ENCODE assay signal across 35 cellular contexts in genomic region chr20:23700931-23701330, GRCh38. TPM values are rescaled to one million over a fixed set of nuclear protein-coding genes. Genes with fewer than 3 reads are reported as not detected.
"Had no signal": no experiment of that assay in that cellular context is flagged by ENCODE, and none has a peak within 500 bp of the region (broad histone marks: within the 10 kb centered on the region; RNA-seq: fewer than 3 reads in every experiment).

No MANE protein-coding gene starts in this region.

- DNase-seq: activated CD4-positive, alpha-beta memory T cell treated with anti-CD3 and anti-CD28 coated beads for 36 hours; activated CD4-positive, alpha-beta T cell treated with anti-CD3 and anti-CD28 coated beads for 36 hours; activated CD4-positive, alpha-beta T cell treated with anti-CD3 and anti-CD28 coated beads, Interleukin-2, amount 10 ng/mL, durations not matched to agents 24 days and 14 days; activated CD4-positive, CD25-positive, alpha-beta regulatory T cell; activated CD4-positive, CD25-positive, alpha-beta regulatory T cell treated with anti-CD3 and anti-CD28 coated beads, Interleukin-2, amount 50 U/mL, for 72 hours; activated CD8-positive, alpha-beta memory T cell treated with anti-CD3 and anti-CD28 coated beads, Interleukin-2, amount 10 ng/mL, durations not matched to agents 7 days and 5 days; activated CD8-positive, alpha-beta memory T cell treated with anti-CD3 and anti-CD28 coated beads, Interleukin-2, amount 50 U/mL, for 4 hours; activated CD8-positive, alpha-beta T cell treated with anti-CD3 and anti-CD28 coated beads, Interleukin-2, amount 10 ng/mL, durations not matched to agents 7 days and 5 days; activated effector memory CD4-positive, alpha-beta T cell treated with anti-CD3 and anti-CD28 coated beads, Interleukin-2, amount 50 U/mL, for 16 hours; activated naive CD4-positive, alpha-beta T cell; activated naive CD4-positive, alpha-beta T cell treated with anti-CD3 and anti-CD28 coated beads, Interleukin-2, amount 10 ng/mL, durations not matched to agents 7 days and 5 days; activated naive CD8-positive, alpha-beta T cell treated with anti-CD3 and anti-CD28 coated beads, Interleukin-2, amount 10 ng/mL, durations not matched to agents 7 days and 5 days; activated T-cell treated with anti-CD3 and anti-CD28 coated beads, Interleukin-2, amount 50 U/mL, for 1 hour; activated T-cell treated with anti-CD3 and anti-CD28 coated beads, Interleukin-2, amount 50 U/mL, for 48 hours; brain microvascular endothelial cell; effector memory CD4-positive, alpha-beta T cell; endodermal cell; foreskin keratinocyte; gastrocnemius medialis; glutamatergic neuron; T-helper 2 cell had no signal

- H3K9me3 Mint-ChIP-seq: activated CD4-positive, alpha-beta memory T cell treated with anti-CD3 and anti-CD28 coated beads for 36 hours; activated CD4-positive, alpha-beta T cell treated with anti-CD3 and anti-CD28 coated beads, Interleukin-2, amount 10 ng/mL, durations not matched to agents 24 days and 14 days; activated naive CD4-positive, alpha-beta T cell treated with anti-CD3 and anti-CD28 coated beads, Interleukin-2, amount 10 ng/mL, durations not matched to agents 7 days and 5 days; activated naive CD4-positive, alpha-beta T cell treated with anti-CD3 and anti-CD28 coated beads, Interleukin-2, amount 50 U/mL, for 72 hours; activated naive CD8-positive, alpha-beta T cell treated with anti-CD3 and anti-CD28 coated beads, Interleukin-2, amount 10 ng/mL, durations not matched to agents 7 days and 5 days; activated T-helper 1 cell treated with anti-CD3 and anti-CD28 coated beads, Interleukin-12 subunit alpha, Interleukin-12 subunit beta, Interleukin-2, Interleukin-4 antibody, amounts not matched to agents 30 ng/mL and 10 ng/mL and 1 ng/mL, durations not matched to agents 14 hours and 24 hours and 36 hours; activated T-helper 2 cell treated with anti-CD3 and anti-CD28 coated beads, Interferon-gamma antibody, Interleukin-2, Interleukin-4, amounts not matched to agents 10 μg/mL and 5 μg/mL and 100 μg/mL, durations not matched to agents 14 hours and 24 hours and 36 hours; central memory CD8-positive, alpha-beta T cell; endodermal cell had no signal

- H3K36me3 ChIP-seq: ascending aorta, brain microvascular endothelial cell, gastrocnemius medialis had no signal

- H3K9me3 ChIP-seq: ascending aorta, gastrocnemius medialis had no signal

- H3K4me1 Mint-ChIP-seq: activated CD4-positive, alpha-beta T cell treated with anti-CD3 and anti-CD28 coated beads for 36 hours; activated CD4-positive, alpha-beta T cell treated with anti-CD3 and anti-CD28 coated beads, Interleukin-2, amount 10 ng/mL, durations not matched to agents 24 days and 14 days; activated CD8-positive, alpha-beta memory T cell treated with anti-CD3 and anti-CD28 coated beads, Interleukin-2, amount 10 ng/mL, durations not matched to agents 7 days and 5 days; activated naive CD4-positive, alpha-beta T cell treated with anti-CD3 and anti-CD28 coated beads, Interleukin-2, amount 10 ng/mL, durations not matched to agents 7 days and 5 days; activated naive CD8-positive, alpha-beta T cell treated with anti-CD3 and anti-CD28 coated beads, Interleukin-2, amount 10 ng/mL, durations not matched to agents 7 days and 5 days; central memory CD8-positive, alpha-beta T cell had no signal

- H3K27ac Mint-ChIP-seq: activated CD4-positive, alpha-beta memory T cell treated with anti-CD3 and anti-CD28 coated beads for 36 hours; activated CD4-positive, alpha-beta T cell treated with anti-CD3 and anti-CD28 coated beads for 36 hours; activated CD4-positive, alpha-beta T cell treated with anti-CD3 and anti-CD28 coated beads, Interleukin-2, amount 10 ng/mL, durations not matched to agents 24 days and 14 days; activated CD8-positive, alpha-beta memory T cell treated with anti-CD3 and anti-CD28 coated beads, Interleukin-2, amount 10 ng/mL, durations not matched to agents 7 days and 5 days; activated CD8-positive, alpha-beta T cell treated with anti-CD3 and anti-CD28 coated beads, Interleukin-2, amount 10 ng/mL, durations not matched to agents 7 days and 5 days; activated naive CD4-positive, alpha-beta T cell treated with anti-CD3 and anti-CD28 coated beads, Interleukin-2, amount 10 ng/mL, durations not matched to agents 7 days and 5 days; activated naive CD4-positive, alpha-beta T cell treated with anti-CD3 and anti-CD28 coated beads, Interleukin-2, amount 50 U/mL, for 72 hours; activated naive CD8-positive, alpha-beta T cell treated with anti-CD3 and anti-CD28 coated beads, Interleukin-2, amount 10 ng/mL, durations not matched to agents 7 days and 5 days; activated T-helper 1 cell treated with anti-CD3 and anti-CD28 coated beads, Interleukin-12 subunit alpha, Interleukin-12 subunit beta, Interleukin-2, Interleukin-4 antibody, amounts not matched to agents 30 ng/mL and 10 ng/mL and 1 ng/mL, durations not matched to agents 14 hours and 24 hours and 36 hours; activated T-helper 2 cell treated with anti-CD3 and anti-CD28 coated beads, Interferon-gamma antibody, Interleukin-2, Interleukin-4, amounts not matched to agents 10 μg/mL and 5 μg/mL and 100 μg/mL, durations not matched to agents 14 hours and 24 hours and 36 hours; endodermal cell had no signal

- H3K27me3 Mint-ChIP-seq: activated CD4-positive, alpha-beta memory T cell treated with anti-CD3 and anti-CD28 coated beads for 36 hours; activated CD4-positive, alpha-beta T cell treated with anti-CD3 and anti-CD28 coated beads, Interleukin-2, amount 10 ng/mL, durations not matched to agents 24 days and 14 days had no signal

- ATAC-seq: activated CD4-positive, alpha-beta T cell treated with anti-CD3 and anti-CD28 coated beads for 36 hours; activated CD8-positive, alpha-beta memory T cell treated with anti-CD3 and anti-CD28 coated beads, Interleukin-2, amount 10 ng/mL, durations not matched to agents 7 days and 5 days; activated CD8-positive, alpha-beta T cell treated with anti-CD3 and anti-CD28 coated beads, Interleukin-2, amount 10 ng/mL, durations not matched to agents 7 days and 5 days; activated naive CD4-positive, alpha-beta T cell treated with anti-CD3 and anti-CD28 coated beads, Interleukin-2, amount 50 U/mL, for 72 hours; esophagus mucosa; foreskin keratinocyte; gastrocnemius medialis had no signal

- H3K27ac ChIP-seq: ascending aorta, brain microvascular endothelial cell, foreskin keratinocyte, gastrocnemius medialis had no signal

- H3K4me3 ChIP-seq: ascending aorta, gastrocnemius medialis had no signal

- H3K4me1 ChIP-seq: ascending aorta, foreskin keratinocyte, gastrocnemius medialis had no signal

- FAIRE-seq: bronchial epithelial cell, colon had no signal

- H3K27me3 ChIP-seq: ascending aorta, brain microvascular endothelial cell, gastrocnemius medialis had no signal

- H3K36me3 Mint-ChIP-seq: activated CD4-positive, alpha-beta memory T cell treated with anti-CD3 and anti-CD28 coated beads for 36 hours; activated CD8-positive, alpha-beta memory T cell treated with anti-CD3 and anti-CD28 coated beads, Interleukin-2, amount 10 ng/mL, durations not matched to agents 7 days and 5 days; activated naive CD4-positive, alpha-beta T cell treated with anti-CD3 and anti-CD28 coated beads, Interleukin-2, amount 10 ng/mL, durations not matched to agents 7 days and 5 days; activated naive CD4-positive, alpha-beta T cell treated with anti-CD3 and anti-CD28 coated beads, Interleukin-2, amount 50 U/mL, for 72 hours; activated naive CD8-positive, alpha-beta T cell treated with anti-CD3 and anti-CD28 coated beads, Interleukin-2, amount 10 ng/mL, durations not matched to agents 7 days and 5 days had no signal

- H3K4me3 Mint-ChIP-seq: activated CD4-positive, alpha-beta memory T cell treated with anti-CD3 and anti-CD28 coated beads for 36 hours; activated CD4-positive, alpha-beta T cell treated with anti-CD3 and anti-CD28 coated beads for 36 hours; activated CD4-positive, alpha-beta T cell treated with anti-CD3 and anti-CD28 coated beads, Interleukin-2, amount 10 ng/mL, durations not matched to agents 24 days and 14 days; activated CD8-positive, alpha-beta memory T cell treated with anti-CD3 and anti-CD28 coated beads, Interleukin-2, amount 10 ng/mL, durations not matched to agents 7 days and 5 days; activated CD8-positive, alpha-beta T cell treated with anti-CD3 and anti-CD28 coated beads, Interleukin-2, amount 10 ng/mL, durations not matched to agents 7 days and 5 days; activated naive CD4-positive, alpha-beta T cell treated with anti-CD3 and anti-CD28 coated beads, Interleukin-2, amount 10 ng/mL, durations not matched to agents 7 days and 5 days; activated naive CD8-positive, alpha-beta T cell treated with anti-CD3 and anti-CD28 coated beads, Interleukin-2, amount 10 ng/mL, durations not matched to agents 7 days and 5 days; activated T-helper 1 cell treated with anti-CD3 and anti-CD28 coated beads, Interleukin-12 subunit alpha, Interleukin-12 subunit beta, Interleukin-2, Interleukin-4 antibody, amounts not matched to agents 30 ng/mL and 10 ng/mL and 1 ng/mL, durations not matched to agents 14 hours and 24 hours and 36 hours; central memory CD8-positive, alpha-beta T cell; endodermal cell had no signal

RNA-seq across cellular contexts. Expression of gene CST4, which starts 12.1 kb away (rescaled TPM):
- total RNA-seq: activated CD4-positive, alpha-beta memory T cell treated with anti-CD3 and anti-CD28 coated beads for 36 hours; activated CD4-positive, alpha-beta T cell treated with anti-CD3 and anti-CD28 coated beads for 36 hours; activated CD4-positive, alpha-beta T cell treated with anti-CD3 and anti-CD28 coated beads, Interleukin-2, amount 10 ng/mL, durations not matched to agents 24 days and 14 days; activated CD8-positive, alpha-beta memory T cell treated with anti-CD3 and anti-CD28 coated beads for 36 hours; activated CD8-positive, alpha-beta memory T cell treated with anti-CD3 and anti-CD28 coated beads, Interleukin-2, amount 10 ng/mL, durations not matched to agents 7 days and 5 days; activated CD8-positive, alpha-beta T cell treated with anti-CD3 and anti-CD28 coated beads, Interleukin-2, amount 10 ng/mL, durations not matched to agents 7 days and 5 days; activated naive CD4-positive, alpha-beta T cell treated with anti-CD3 and anti-CD28 coated beads, Interleukin-2, amount 50 U/mL, for 72 hours; activated naive CD8-positive, alpha-beta T cell treated with anti-CD3 and anti-CD28 coated beads, Interleukin-2, amount 10 ng/mL, durations not matched to agents 7 days and 5 days; activated T-helper 1 cell treated with anti-CD3 and anti-CD28 coated beads, Interleukin-12 subunit alpha, Interleukin-12 subunit beta, Interleukin-2, Interleukin-4 antibody, amounts not matched to agents 30 ng/mL and 10 ng/mL and 1 ng/mL, durations not matched to agents 14 hours and 24 hours and 36 hours; activated T-helper 2 cell treated with anti-CD3 and anti-CD28 coated beads, Interferon-gamma antibody, Interleukin-2, Interleukin-4, amounts not matched to agents 10 μg/mL and 5 μg/mL and 100 μg/mL, durations not matched to agents 14 hours and 24 hours and 36 hours; ascending aorta; bronchial epithelial cell; cardiac septum; chondrocyte; dermis microvascular lymphatic vessel endothelial cell; epithelial cell of proximal tubule; esophagus mucosa; foreskin keratinocyte; gastrocnemius medialis; T-helper 1 cell treated with Interleukin-12 subunit alpha and Interleukin-12 subunit beta and Interleukin-4 antibody, amounts not matched to agents 30 ng/mL and 1 ng/mL, for 36 hours had no signal
- polyA plus RNA-seq: foreskin keratinocyte had no signal

RNA-seq across cellular contexts. Expression of gene CST1, which starts 49.8 kb away (rescaled TPM):
- total RNA-seq: activated CD4-positive, alpha-beta memory T cell treated with anti-CD3 and anti-CD28 coated beads for 36 hours; activated CD4-positive, alpha-beta T cell treated with anti-CD3 and anti-CD28 coated beads for 36 hours; activated CD4-positive, alpha-beta T cell treated with anti-CD3 and anti-CD28 coated beads, Interleukin-2, amount 10 ng/mL, durations not matched to agents 24 days and 14 days; activated CD8-positive, alpha-beta memory T cell treated with anti-CD3 and anti-CD28 coated beads for 36 hours; activated CD8-positive, alpha-beta memory T cell treated with anti-CD3 and anti-CD28 coated beads, Interleukin-2, amount 10 ng/mL, durations not matched to agents 7 days and 5 days; activated CD8-positive, alpha-beta T cell treated with anti-CD3 and anti-CD28 coated beads, Interleukin-2, amount 10 ng/mL, durations not matched to agents 7 days and 5 days; activated naive CD4-positive, alpha-beta T cell treated with anti-CD3 and anti-CD28 coated beads, Interleukin-2, amount 50 U/mL, for 72 hours; activated naive CD8-positive, alpha-beta T cell treated with anti-CD3 and anti-CD28 coated beads, Interleukin-2, amount 10 ng/mL, durations not matched to agents 7 days and 5 days; activated T-helper 1 cell treated with anti-CD3 and anti-CD28 coated beads, Interleukin-12 subunit alpha, Interleukin-12 subunit beta, Interleukin-2, Interleukin-4 antibody, amounts not matched to agents 30 ng/mL and 10 ng/mL and 1 ng/mL, durations not matched to agents 14 hours and 24 hours and 36 hours; activated T-helper 2 cell treated with anti-CD3 and anti-CD28 coated beads, Interferon-gamma antibody, Interleukin-2, Interleukin-4, amounts not matched to agents 10 μg/mL and 5 μg/mL and 100 μg/mL, durations not matched to agents 14 hours and 24 hours and 36 hours; ascending aorta; bronchial epithelial cell; cardiac septum; chondrocyte; dermis microvascular lymphatic vessel endothelial cell; epithelial cell of proximal tubule; esophagus mucosa; foreskin keratinocyte; gastrocnemius medialis; T-helper 1 cell treated with Interleukin-12 subunit alpha and Interleukin-12 subunit beta and Interleukin-4 antibody, amounts not matched to agents 30 ng/mL and 1 ng/mL, for 36 hours had no signal
- polyA plus RNA-seq: foreskin keratinocyte had no signal
